ENCODE assay signal across 1 cellular context in the genomic region with DNA sequence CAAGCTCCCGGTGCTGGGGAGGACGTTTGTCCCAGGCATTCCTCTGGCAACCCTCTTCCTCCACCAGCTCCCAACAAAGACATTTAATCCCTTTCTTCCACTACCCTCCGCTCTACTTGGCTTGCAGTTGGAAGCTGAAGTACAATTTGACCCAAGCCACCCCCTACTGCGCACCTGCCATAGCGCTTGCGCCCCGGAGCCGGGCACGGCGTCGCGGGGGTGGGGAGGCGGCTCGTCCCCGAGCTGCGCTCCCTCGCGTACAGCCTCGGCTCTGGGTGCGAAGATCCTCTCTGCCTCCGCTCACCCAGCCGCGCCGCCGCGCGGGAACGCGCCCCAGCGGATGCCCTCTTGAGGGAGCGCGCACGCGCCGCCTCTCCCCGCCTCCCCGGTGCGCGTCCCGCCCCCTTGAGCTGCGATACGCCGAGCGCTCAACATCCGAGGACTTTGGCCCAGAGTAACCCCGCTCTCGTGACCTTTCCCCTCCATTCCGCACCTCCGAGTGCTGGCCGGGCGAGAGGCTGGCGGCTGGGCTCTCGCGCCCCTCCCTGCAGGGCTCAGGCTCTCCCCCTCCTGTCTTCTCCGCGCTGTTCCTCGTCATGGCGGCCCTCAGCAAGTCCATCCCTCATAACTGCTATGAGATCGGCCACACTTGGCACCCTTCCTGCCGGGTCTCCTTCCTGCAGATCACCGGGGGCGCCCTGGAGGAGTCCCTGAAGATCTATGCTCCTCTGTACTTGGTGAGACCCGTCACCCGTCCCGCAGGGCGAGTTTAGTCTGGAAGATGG.
TF ChIP-seq lines count a peak whose summit lies in the region.

TMEM135 (plus strand) TSS at position 485 of the 785 bp plus-strand sequence; CDS start at position 597, 112 bp downstream.

TF ChIP-seq in GM12878, 131 proteins besides CTCF, POLR2A, EP300 and RAD21 (continued from another document and continues in another):
- TF ChIP-seq ZBTB4 (CRISPR knock-in tag; IDR thresholded peaks at IDR 0.05) (no peak), CHD1 (IDR thresholded peaks at IDR 0.05; ENCODE audit: low read depth, low read length) (0 out of 2 replicates have a peak, but pooled peaks have one; percentile 37), DPF2 (IDR thresholded peaks at IDR 0.05) (peak; percentile 57; the same call in 1 of the 2 replicates), JUNB (IDR thresholded peaks at IDR 0.05) (no peak), EGR1 (IDR thresholded peaks at IDR 0.05; ENCODE audit: borderline replicate concordance in 1 of 2, low read depth in 2 of 2, low read length in 2 of 2) (peak in 1 of 2 experiments; percentile 80; a peak in 2 of 3 replicates), ZNF622 (IDR thresholded peaks at IDR 0.05) (no peak), WRNIP1 (IDR thresholded peaks at IDR 0.05; ENCODE audit: borderline replicate concordance, low read depth, low read length) (no peak), SMC3 (IDR thresholded peaks at IDR 0.05; ENCODE audit: borderline replicate concordance, low read length) (no peak), NBN (IDR thresholded peaks at IDR 0.05) (peak; percentile 59), RB1 (IDR thresholded peaks at IDR 0.05; ENCODE audit: borderline replicate concordance) (no peak; the same call in 1 of the 2 replicates), ZNF384 (IDR thresholded peaks at IDR 0.05; ENCODE audit: borderline replicate concordance, low read depth, low read length) (no peak), ZNF274 (IDR thresholded peaks at IDR 0.05; ENCODE audit: insufficient read depth, insufficient read length) (no peak), PML (IDR thresholded peaks at IDR 0.05; ENCODE audit: low read length) (no peak), CUX1 (IDR thresholded peaks at IDR 0.05; ENCODE audit: insufficient replicate concordance, low read depth, low read length) (peak; percentile 27), CHD4 (IDR thresholded peaks at IDR 0.05) (no peak), USF1 (IDR thresholded peaks at IDR 0.05; ENCODE audit: borderline replicate concordance, extremely low read length, insufficient read depth, low read depth, low read length) (no peak), SIX5 (IDR thresholded peaks at IDR 0.05; ENCODE audit: low read depth, low read length, severe bottlenecking) (no peak), BRCA1 (IDR thresholded peaks at IDR 0.05; ENCODE audit: low read depth, low read length) (no peak), RAD51 (IDR thresholded peaks at IDR 0.05) (no peak), HCFC1 (IDR thresholded peaks at IDR 0.05; ENCODE audit: low read length) (0 out of 2 replicates have a peak, but pooled peaks have one; percentile 18), FOXM1 (IDR thresholded peaks at IDR 0.05; ENCODE audit: low read depth, low read length) (no peak), TCF7 (IDR thresholded peaks at IDR 0.05; ENCODE audit: borderline replicate concordance) (no peak), YBX1 (IDR thresholded peaks at IDR 0.05) (no peak), SREBF1 (IDR thresholded peaks at IDR 0.05; ENCODE audit: low read length) (peak; percentile 81; the same call in 1 of the 2 replicates), MYB (IDR thresholded peaks at IDR 0.05; ENCODE audit: borderline replicate concordance, low read depth, low read length) (no peak), NRF1 (conservative IDR thresholded peaks at IDR 0.05; ENCODE audit: low read depth, low read length) (peak; percentile 36), CREB1 (IDR thresholded peaks at IDR 0.05; ENCODE audit: low read depth) (peak; percentile 66; the same call in 1 of the 2 replicates), JUND (IDR thresholded peaks at IDR 0.05; ENCODE audit: low read depth, low read length) (no peak), E2F8 (IDR thresholded peaks at IDR 0.05; ENCODE audit: low read depth, partially characterized antibody) (no peak)
- TF ChIP-seq, protein P1, sequence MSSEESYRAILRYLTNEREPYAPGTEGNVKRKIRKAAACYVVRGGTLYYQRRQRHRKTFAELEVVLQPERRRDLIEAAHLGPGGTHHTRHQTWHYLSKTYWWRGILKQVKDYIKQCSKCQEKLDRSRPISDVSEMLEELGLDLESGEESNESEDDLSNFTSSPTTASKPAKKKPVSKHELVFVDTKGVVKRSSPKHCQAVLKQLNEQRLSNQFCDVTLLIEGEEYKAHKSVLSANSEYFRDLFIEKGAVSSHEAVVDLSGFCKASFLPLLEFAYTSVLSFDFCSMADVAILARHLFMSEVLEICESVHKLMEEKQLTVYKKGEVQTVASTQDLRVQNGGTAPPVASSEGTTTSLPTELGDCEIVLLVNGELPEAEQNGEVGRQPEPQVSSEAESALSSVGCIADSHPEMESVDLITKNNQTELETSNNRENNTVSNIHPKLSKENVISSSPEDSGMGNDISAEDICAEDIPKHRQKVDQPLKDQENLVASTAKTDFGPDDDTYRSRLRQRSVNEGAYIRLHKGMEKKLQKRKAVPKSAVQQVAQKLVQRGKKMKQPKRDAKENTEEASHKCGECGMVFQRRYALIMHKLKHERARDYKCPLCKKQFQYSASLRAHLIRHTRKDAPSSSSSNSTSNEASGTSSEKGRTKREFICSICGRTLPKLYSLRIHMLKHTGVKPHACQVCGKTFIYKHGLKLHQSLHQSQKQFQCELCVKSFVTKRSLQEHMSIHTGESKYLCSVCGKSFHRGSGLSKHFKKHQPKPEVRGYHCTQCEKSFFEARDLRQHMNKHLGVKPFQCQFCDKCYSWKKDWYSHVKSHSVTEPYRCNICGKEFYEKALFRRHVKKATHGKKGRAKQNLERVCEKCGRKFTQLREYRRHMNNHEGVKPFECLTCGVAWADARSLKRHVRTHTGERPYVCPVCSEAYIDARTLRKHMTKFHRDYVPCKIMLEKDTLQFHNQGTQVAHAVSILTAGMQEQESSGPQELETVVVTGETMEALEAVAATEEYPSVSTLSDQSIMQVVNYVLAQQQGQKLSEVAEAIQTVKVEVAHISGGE (CRISPR knock-in tag; IDR thresholded peaks at IDR 0.05): no peak
- TF ChIP-seq, protein P2, sequence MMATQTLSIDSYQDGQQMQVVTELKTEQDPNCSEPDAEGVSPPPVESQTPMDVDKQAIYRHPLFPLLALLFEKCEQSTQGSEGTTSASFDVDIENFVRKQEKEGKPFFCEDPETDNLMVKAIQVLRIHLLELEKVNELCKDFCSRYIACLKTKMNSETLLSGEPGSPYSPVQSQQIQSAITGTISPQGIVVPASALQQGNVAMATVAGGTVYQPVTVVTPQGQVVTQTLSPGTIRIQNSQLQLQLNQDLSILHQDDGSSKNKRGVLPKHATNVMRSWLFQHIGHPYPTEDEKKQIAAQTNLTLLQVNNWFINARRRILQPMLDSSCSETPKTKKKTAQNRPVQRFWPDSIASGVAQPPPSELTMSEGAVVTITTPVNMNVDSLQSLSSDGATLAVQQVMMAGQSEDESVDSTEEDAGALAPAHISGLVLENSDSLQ (IDR thresholded peaks at IDR 0.05): no peak
- TF ChIP-seq, protein P3, sequence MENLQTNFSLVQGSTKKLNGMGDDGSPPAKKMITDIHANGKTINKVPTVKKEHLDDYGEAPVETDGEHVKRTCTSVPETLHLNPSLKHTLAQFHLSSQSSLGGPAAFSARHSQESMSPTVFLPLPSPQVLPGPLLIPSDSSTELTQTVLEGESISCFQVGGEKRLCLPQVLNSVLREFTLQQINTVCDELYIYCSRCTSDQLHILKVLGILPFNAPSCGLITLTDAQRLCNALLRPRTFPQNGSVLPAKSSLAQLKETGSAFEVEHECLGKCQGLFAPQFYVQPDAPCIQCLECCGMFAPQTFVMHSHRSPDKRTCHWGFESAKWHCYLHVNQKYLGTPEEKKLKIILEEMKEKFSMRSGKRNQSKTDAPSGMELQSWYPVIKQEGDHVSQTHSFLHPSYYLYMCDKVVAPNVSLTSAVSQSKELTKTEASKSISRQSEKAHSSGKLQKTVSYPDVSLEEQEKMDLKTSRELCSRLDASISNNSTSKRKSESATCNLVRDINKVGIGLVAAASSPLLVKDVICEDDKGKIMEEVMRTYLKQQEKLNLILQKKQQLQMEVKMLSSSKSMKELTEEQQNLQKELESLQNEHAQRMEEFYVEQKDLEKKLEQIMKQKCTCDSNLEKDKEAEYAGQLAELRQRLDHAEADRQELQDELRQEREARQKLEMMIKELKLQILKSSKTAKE (IDR thresholded peaks at IDR 0.05; ENCODE audit: low read depth, poor library complexity, severe bottlenecking): peak; percentile 15
